ENCODE assay signal across 15 cellular contexts in genomic region chr12:69334138-69334537, GRCh38. TPM values are rescaled to one million over a fixed set of nuclear protein-coding genes. Genes with fewer than 3 reads are reported as not detected.
DNase-seq lines count a peak whose midpoint lies in the region; ATAC-seq and TF ChIP-seq lines count a peak whose summit lies in the region.
"Had no signal": no experiment of that assay in that cellular context is flagged by ENCODE, and none has a peak within 500 bp of the region (broad histone marks: within the 10 kb centered on the region; RNA-seq: fewer than 3 reads in every experiment).

No MANE protein-coding gene starts in this region.

- no peaks in the 10 kb centered on the region for H3K9me3 ChIP-seq in CD8-positive, alpha-beta T cell (ENCODE audit: low read length)
- H3K9me3 ChIP-seq: SJSA1 had no signal

- no peak for ATAC-seq in CD8-positive, alpha-beta T cell
- peak in 1 of 2 donors; percentile 31 for ATAC-seq in naive thymus-derived CD8-positive, alpha-beta T cell
- ATAC-seq in GM21576 (IDR thresholded peaks at IDR 0.05; ENCODE audit: unreplicated experiment) = no peak

- no peaks in the 10 kb centered on the region for H3K36me3 Mint-ChIP-seq in activated naive CD4-positive, alpha-beta T cell treated with anti-CD3 and anti-CD28 coated beads, Interleukin-2, amount 50 U/mL, for 24 hours
- peaks cover 5% of the 10 kb centered on the region for H3K36me3 Mint-ChIP-seq in CD8-positive, alpha-beta T cell
- H3K36me3 Mint-ChIP-seq in T-helper 2 cell treated with Interferon-gamma antibody and Interleukin-4, amounts not matched to agents 5 μg/mL and 100 μg/mL, for 36 hours (ENCODE audit: low read depth) = no peaks in the 10 kb centered on the region
- H3K36me3 Mint-ChIP-seq in naive thymus-derived CD8-positive, alpha-beta T cell = no peaks in the 10 kb centered on the region

- H3K9me3 Mint-ChIP-seq in activated naive CD4-positive, alpha-beta T cell treated with anti-CD3 and anti-CD28 coated beads, Interleukin-2, amount 50 U/mL, for 24 hours = no peaks in the 10 kb centered on the region
- H3K9me3 Mint-ChIP-seq in CD8-positive, alpha-beta T cell = no peaks in the 10 kb centered on the region
- H3K9me3 Mint-ChIP-seq in T-helper 2 cell treated with Interferon-gamma antibody and Interleukin-4, amounts not matched to agents 5 μg/mL and 100 μg/mL, for 36 hours = no peaks in the 10 kb centered on the region
- H3K9me3 Mint-ChIP-seq in naive thymus-derived CD8-positive, alpha-beta T cell = no peaks in the 10 kb centered on the region

- H3K27ac Mint-ChIP-seq in activated naive CD4-positive, alpha-beta T cell treated with anti-CD3 and anti-CD28 coated beads, Interleukin-2, amount 50 U/mL, for 24 hours = peak overlapping the region; percentile 73
- H3K27ac Mint-ChIP-seq in CD8-positive, alpha-beta T cell = peak overlapping the region; percentile 73
- H3K27ac Mint-ChIP-seq in T-helper 2 cell treated with Interferon-gamma antibody and Interleukin-4, amounts not matched to agents 5 μg/mL and 100 μg/mL, for 36 hours = peak overlapping the region; percentile 81
- peak overlapping the region; percentile 27 to 94 (median 71) for H3K27ac Mint-ChIP-seq in naive thymus-derived CD8-positive, alpha-beta T cell

- POLR2A ChIA-PET in CD8-positive, alpha-beta T cell (lab: Charles Lee) = interaction anchor here (1.1 to 1.2 kb wide), 2 partner anchors 9 to 14 kb away, joined by 3 to 6 read pairs; no protein-coding TSS in a partner anchor
- POLR2A ChIA-PET in naive thymus-derived CD8-positive, alpha-beta T cell (lab: Charles Lee) = interaction anchor here (0.6 to 1.0 kb wide), 2 partner anchors 13 to 94 kb away, joined by 3 to 4 read pairs; partner anchors contain the start of gene CPSF6

- CTCF ChIA-PET in CD8-positive, alpha-beta T cell (lab: Charles Lee) = interaction anchor here (0.8 to 8.0 kb wide), 4 partner anchors 9 to 305 kb away, joined by 3 to 59 read pairs (median 4); no protein-coding TSS in a partner anchor

- no peaks in the 10 kb centered on the region for H3K27me3 ChIP-seq in CD8-positive, alpha-beta T cell (ENCODE audit: insufficient read depth, low read length)

- intact Hi-C loops in CD8-positive, alpha-beta T cell (cut with DNase I, micrococcal nuclease) = loop anchor here in 1 of 2 experiments (2.0 kb wide), 1 partner anchor 405 kb away; the partner anchor contains the start of gene RAB3IP

- no peak for TF ChIP-seq CTCF in CD8-positive, alpha-beta T cell (IDR thresholded peaks at IDR 0.05)

- no peak for DNase-seq in activated naive CD4-positive, alpha-beta T cell treated with anti-CD3 and anti-CD28 coated beads, Interleukin-2, amount 50 U/mL, for 16 hours
- no peak for DNase-seq in CD8-positive, alpha-beta T cell
- no peak for DNase-seq in T-helper 2 cell treated with Interferon-gamma antibody and Interleukin-4, amounts not matched to agents 5 μg/mL and 100 μg/mL, for 36 hours (ENCODE audit: low spot score)
- peak in 3 of 10 donors; percentile 29 to 57 (median 55) for DNase-seq in naive thymus-derived CD8-positive, alpha-beta T cell
- no peak for DNase-seq in KG1 (lab: John Stamatoyannopoulos, UW)
- DNase-seq: DND-41, NCI-H1048, NCI-H1436 treated with DMSO at 0.1 percent for 48 hours, NCI-H2081, NCI-H510A had no signal

- H3K4me1 ChIP-seq in CD8-positive, alpha-beta T cell (ENCODE audit: insufficient read depth, low read length) = peaks cover 44% of the 10 kb centered on the region
- H3K4me1 ChIP-seq: SJSA1 had no signal

- peaks cover 53% of the 10 kb centered on the region for H3K4me1 Mint-ChIP-seq in activated naive CD4-positive, alpha-beta T cell treated with anti-CD3 and anti-CD28 coated beads, Interleukin-2, amount 50 U/mL, for 24 hours
- peaks cover 47% of the 10 kb centered on the region for H3K4me1 Mint-ChIP-seq in CD8-positive, alpha-beta T cell (ENCODE audit: low read depth)
- H3K4me1 Mint-ChIP-seq in T-helper 2 cell treated with Interferon-gamma antibody and Interleukin-4, amounts not matched to agents 5 μg/mL and 100 μg/mL, for 36 hours (ENCODE audit: low read depth) = peaks cover 33% of the 10 kb centered on the region
- H3K4me1 Mint-ChIP-seq in naive thymus-derived CD8-positive, alpha-beta T cell = peaks cover 21 to 56% (median 44%) of the 10 kb centered on the region in 4 donors

- no peaks in the 10 kb centered on the region for H3K36me3 ChIP-seq in CD8-positive, alpha-beta T cell (ENCODE audit: insufficient read depth, low read length)
- H3K36me3 ChIP-seq: SJSA1 had no signal

- H3K27me3 Mint-ChIP-seq in activated naive CD4-positive, alpha-beta T cell treated with anti-CD3 and anti-CD28 coated beads, Interleukin-2, amount 50 U/mL, for 24 hours = no peaks in the 10 kb centered on the region
- H3K27me3 Mint-ChIP-seq in CD8-positive, alpha-beta T cell (ENCODE audit: low read depth) = no peaks in the 10 kb centered on the region
- peaks cover 10% of the 10 kb centered on the region for H3K27me3 Mint-ChIP-seq in T-helper 2 cell treated with Interferon-gamma antibody and Interleukin-4, amounts not matched to agents 5 μg/mL and 100 μg/mL, for 36 hours (ENCODE audit: low read depth)
- no peaks in the 10 kb centered on the region for H3K27me3 Mint-ChIP-seq in naive thymus-derived CD8-positive, alpha-beta T cell

- no peak overlapping the region for H3K27ac ChIP-seq in CD8-positive, alpha-beta T cell (ENCODE audit: low read depth, low read length)
- H3K27ac ChIP-seq: SJSA1 had no signal

- no peak overlapping the region for H3K4me3 ChIP-seq in CD8-positive, alpha-beta T cell (ENCODE audit: low read depth, low read length)
- H3K4me3 ChIP-seq: SJSA1 had no signal

- peak overlapping the region; percentile 44 for H3K4me3 Mint-ChIP-seq in activated naive CD4-positive, alpha-beta T cell treated with anti-CD3 and anti-CD28 coated beads, Interleukin-2, amount 50 U/mL, for 24 hours
- peak overlapping the region; percentile 16 for H3K4me3 Mint-ChIP-seq in CD8-positive, alpha-beta T cell
- H3K4me3 Mint-ChIP-seq in T-helper 2 cell treated with Interferon-gamma antibody and Interleukin-4, amounts not matched to agents 5 μg/mL and 100 μg/mL, for 36 hours = peak overlapping the region; percentile 17
- H3K4me3 Mint-ChIP-seq in naive thymus-derived CD8-positive, alpha-beta T cell = peak overlapping the region in 8 of 10 donors; percentile 28 to 72 (median 64)

RNA-seq across cellular contexts. Expression of gene LYZ, which starts 14.0 kb away (rescaled TPM):
- total RNA-seq in CD8-positive, alpha-beta T cell = 1 to 10 TPM; 3.3 to 4.3 TPM
- 1 to 10 TPM; 7.2 to 7.3 TPM for total RNA-seq in naive thymus-derived CD8-positive, alpha-beta T cell
- polyA plus RNA-seq in naive thymus-derived CD8-positive, alpha-beta T cell = 10 to 100 TPM in 1 of 3 donors, 1 to 10 TPM in 1, under 1 TPM in 1; 0.09 to 17.3 (median 5.9) TPM
- total RNA-seq: H4, MCF 10A, SJSA1 had no signal

RNA-seq across cellular contexts. Expression of gene YEATS4, which starts 25.4 kb away (rescaled TPM):
- 10 to 100 TPM; 24.5 to 27.5 TPM for total RNA-seq in CD8-positive, alpha-beta T cell
- total RNA-seq in naive thymus-derived CD8-positive, alpha-beta T cell = 10 to 100 TPM; 18.0 to 24.9 TPM
- polyA plus RNA-seq in naive thymus-derived CD8-positive, alpha-beta T cell = 10 to 100 TPM; 50.9 to 66.4 (median 54.4) TPM
